21 cellular contexts compared by ENCODE assay signal in the genomic region with DNA sequence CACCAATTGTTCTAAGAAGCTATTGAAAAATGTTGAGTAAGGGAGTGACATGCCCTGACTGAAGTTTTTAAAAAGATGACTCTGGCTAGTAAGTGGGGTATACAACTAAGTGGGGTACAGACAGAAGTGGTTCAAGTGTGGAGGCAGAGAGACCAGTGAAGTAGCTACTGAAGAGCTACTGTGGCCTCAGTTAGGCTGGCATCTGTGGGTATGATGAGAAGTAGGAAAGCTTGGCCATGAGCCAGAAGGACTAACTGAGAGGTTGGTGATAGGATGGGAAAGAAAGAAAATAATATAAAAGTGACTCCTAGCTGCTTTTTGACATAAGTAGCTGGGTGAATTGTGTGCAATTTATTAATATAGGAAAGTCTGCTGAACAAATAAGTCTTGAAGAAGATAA.
"Had no signal": no experiment of that assay in that cellular context is flagged by ENCODE, and none has a peak within 500 bp of the region (broad histone marks: within the 10 kb centered on the region; RNA-seq: fewer than 3 reads in every experiment).

No MANE protein-coding gene starts in this region.

- ATAC-seq: activated CD8-positive, alpha-beta T cell treated with anti-CD3 and anti-CD28 coated beads, Interleukin-2, amount 10 ng/mL, durations not matched to agents 7 days and 5 days; body of pancreas; gastroesophageal sphincter; left cardiac atrium; natural killer cell treated with Interleukin-12 subunit alpha and Interleukin-12 subunit beta and Interleukin-15 and Interleukin-18, amount 100 ng/mL, for 72 hours; stimulated activated naive CD8-positive, alpha-beta T cell treated with anti-CD3 and anti-CD28 coated beads, Interleukin-15, Interleukin-2, amounts not matched to agents 100 U/mL and 50 U/mL, for 24 hours; upper lobe of right lung had no signal

- H3K9me3 ChIP-seq: gastroesophageal sphincter, spleen, thyroid gland, upper lobe of right lung had no signal

- H3K4me1 ChIP-seq: body of pancreas, gastroesophageal sphincter, spleen, thyroid gland, upper lobe of right lung had no signal

- H3K27me3 ChIP-seq: body of pancreas, cardiac muscle cell, gastroesophageal sphincter, spleen, thyroid gland, upper lobe of right lung had no signal

- H3K27ac ChIP-seq: body of pancreas, cardiac muscle cell, epithelial cell of prostate, gastroesophageal sphincter, thyroid gland, upper lobe of right lung, VCaP had no signal

- H3K4me3 ChIP-seq: body of pancreas, cardiac muscle cell, gastroesophageal sphincter, spleen, thyroid gland, upper lobe of right lung had no signal

- H3K36me3 ChIP-seq: cardiac muscle cell, gastroesophageal sphincter, upper lobe of right lung had no signal

- DNase-seq: activated CD4-positive, alpha-beta T cell treated with anti-CD3 and anti-CD28 coated beads, Interleukin-2, amount 50 U/mL, for 1 hour; activated CD4-positive, CD25-positive, alpha-beta regulatory T cell treated with anti-CD3 and anti-CD28 coated beads, Interleukin-2, amount 50 U/mL, for 72 hours; activated CD8-positive, alpha-beta T cell treated with anti-CD3 and anti-CD28 coated beads, Interleukin-2, amount 10 ng/mL, durations not matched to agents 7 days and 5 days; activated gamma-delta T cell treated with Interleukin-2 at 50 U/mL for 16 hours; anterior cingulate cortex; body of pancreas; head of caudate nucleus; islet precursor cell; left cardiac atrium; midbrain; spleen; stimulated activated CD4-positive, alpha-beta T cell treated with anti-CD3 and anti-CD28 coated beads, Interleukin-4, amount 100 ng/mL, for 24 hours; stimulated activated naive CD8-positive, alpha-beta T cell treated with anti-CD3 and anti-CD28 coated beads, Interleukin-15, Interleukin-2, amounts not matched to agents 100 U/mL and 50 U/mL, for 24 hours; substantia nigra; upper lobe of right lung had no signal
